In the genomic region with DNA sequence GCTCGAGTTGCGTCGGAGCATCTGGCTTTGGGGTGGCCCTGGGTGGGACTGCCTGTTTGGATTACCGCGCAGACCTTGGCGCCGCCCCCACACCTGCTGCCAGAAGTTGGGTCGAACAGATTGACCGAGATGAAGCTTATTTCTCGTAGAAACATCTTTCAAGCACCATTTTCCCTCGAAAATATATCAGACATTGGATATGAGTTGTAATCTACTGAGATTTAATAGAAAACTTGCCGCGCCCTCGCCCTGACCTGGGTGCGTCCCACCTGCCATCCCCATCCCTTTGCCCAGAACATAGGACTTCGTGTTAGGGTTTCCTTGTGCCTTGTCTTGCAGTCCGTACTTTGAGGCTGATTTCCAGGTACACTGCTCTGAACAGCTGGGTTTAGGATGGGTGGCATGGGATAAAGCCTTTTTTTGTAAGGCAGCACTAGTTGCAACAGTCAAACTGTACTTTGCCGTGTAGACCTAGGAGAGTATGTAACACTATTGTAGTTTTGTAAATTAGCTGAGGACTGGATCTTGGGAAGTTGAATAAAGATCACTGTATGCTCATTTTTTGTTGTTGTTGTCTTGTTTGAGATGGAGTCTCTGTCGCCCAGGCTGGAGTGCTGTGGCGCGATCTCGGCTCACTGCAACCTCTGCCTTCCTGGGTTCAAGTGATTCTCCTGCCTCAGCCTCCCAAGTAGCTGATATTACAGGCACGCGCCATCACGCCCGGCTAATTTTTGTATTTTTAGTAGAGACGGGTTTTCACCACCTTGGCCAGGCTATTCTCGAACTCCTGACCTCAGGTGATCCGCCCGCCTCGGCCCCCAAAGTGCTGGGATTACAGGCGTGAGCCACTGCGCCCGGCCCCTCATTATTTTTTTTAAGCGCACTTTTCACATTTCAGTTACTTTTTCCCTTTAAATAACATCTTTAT, we compare ENCODE assay signal across 8 cellular contexts. TPM values are rescaled to one million over a fixed set of nuclear protein-coding genes. Genes with fewer than 3 reads are reported as not detected.
DNase-seq lines count a peak whose midpoint lies in the region; ATAC-seq and FAIRE-seq lines count a peak whose summit lies in the region.

No MANE protein-coding gene starts in this region.

- DNase-seq in activated CD4-positive, alpha-beta T cell treated with anti-CD3 and anti-CD28 coated beads, Interleukin-2, amount 10 ng/mL, durations not matched to agents 7 days and 5 days, result no peak
- no peak for DNase-seq in activated CD4-positive, alpha-beta T cell treated with anti-CD3 and anti-CD28 coated beads, Interleukin-2, amount 50 U/mL, for 4 hours
- DNase-seq in left lobe of liver (ENCODE audit: low spot score) (peak; percentile 38), urothelium cell line (ENCODE audit: low spot score) (no peak), NCI-H524 (lab: John Stamatoyannopoulos, UW) (no peak)

- POLR2A ChIA-PET in activated CD4-positive, alpha-beta T cell treated with anti-CD3 and anti-CD28 coated beads, Interleukin-2, amount 10 ng/mL, durations not matched to agents 7 days and 5 days (lab: Charles Lee), result interaction anchor here (0.8 to 1.2 kb wide), 3 partner anchors 26 to 241 kb away, joined by 3 read pairs; partner anchors contain the start of gene TMED4

- no peaks in the 10 kb centered on the region for H3K36me3 ChIP-seq in thymus (ENCODE audit: control insufficient read depth, insufficient read depth)

- H3K4me3 ChIP-seq in thymus (ENCODE audit: low read length), result peak overlapping the region; percentile 99

- WGBS in thymus, result 50% methylated on average over 35 of the region's 35 CpGs

- peak overlapping the region; percentile 91 for H3K4me3 Mint-ChIP-seq in activated CD4-positive, alpha-beta T cell treated with anti-CD3 and anti-CD28 coated beads, Interleukin-2, amount 10 ng/mL, durations not matched to agents 7 days and 5 days
- H3K4me3 Mint-ChIP-seq in activated naive CD8-positive, alpha-beta T cell, result peak overlapping the region; percentile 98

- no peak for FAIRE-seq in urothelium cell line (lab: Jason Lieb, UNC)

- peaks cover 16% of the 10 kb centered on the region for H3K36me3 Mint-ChIP-seq in activated CD4-positive, alpha-beta T cell treated with anti-CD3 and anti-CD28 coated beads, Interleukin-2, amount 10 ng/mL, durations not matched to agents 7 days and 5 days (ENCODE audit: low read depth)
- H3K36me3 Mint-ChIP-seq in activated naive CD8-positive, alpha-beta T cell, result peaks cover 2% of the 10 kb centered on the region

- no peaks in the 10 kb centered on the region for H3K9me3 Mint-ChIP-seq in activated CD4-positive, alpha-beta T cell treated with anti-CD3 and anti-CD28 coated beads, Interleukin-2, amount 10 ng/mL, durations not matched to agents 7 days and 5 days
- H3K9me3 Mint-ChIP-seq in activated naive CD8-positive, alpha-beta T cell (ENCODE audit: low read depth), result no peaks in the 10 kb centered on the region

- CTCF ChIA-PET in activated CD4-positive, alpha-beta T cell treated with anti-CD3 and anti-CD28 coated beads, Interleukin-2, amount 10 ng/mL, durations not matched to agents 7 days and 5 days (lab: Charles Lee), result interaction anchor here (0.8 to 3.7 kb wide), 9 partner anchors 10 to 298 kb away, joined by 3 to 17 read pairs (median 4); partner anchors contain the start of gene TMED4

- H3K27ac ChIP-seq in thymus (ENCODE audit: low read depth), result peak overlapping the region; percentile 99

- H3K27me3 ChIP-seq in thymus (ENCODE audit: control insufficient read depth, insufficient read depth), result no peaks in the 10 kb centered on the region

- H3K27me3 Mint-ChIP-seq in activated CD4-positive, alpha-beta T cell treated with anti-CD3 and anti-CD28 coated beads, Interleukin-2, amount 10 ng/mL, durations not matched to agents 7 days and 5 days, result peaks cover 3% of the 10 kb centered on the region
- no peaks in the 10 kb centered on the region for H3K27me3 Mint-ChIP-seq in activated naive CD8-positive, alpha-beta T cell

- H3K4me1 Mint-ChIP-seq in activated CD4-positive, alpha-beta T cell treated with anti-CD3 and anti-CD28 coated beads, Interleukin-2, amount 10 ng/mL, durations not matched to agents 7 days and 5 days, result peaks cover 51% of the 10 kb centered on the region
- H3K4me1 Mint-ChIP-seq in activated naive CD8-positive, alpha-beta T cell (ENCODE audit: low read depth), result peaks cover 40% of the 10 kb centered on the region

- ATAC-seq in left lobe of liver (no peak), GM18502 (IDR thresholded peaks at IDR 0.05; ENCODE audit: poor library complexity, unreplicated experiment) (no peak)

- H3K27ac Mint-ChIP-seq in activated CD4-positive, alpha-beta T cell treated with anti-CD3 and anti-CD28 coated beads, Interleukin-2, amount 10 ng/mL, durations not matched to agents 7 days and 5 days, result peak overlapping the region; percentile 99
- H3K27ac Mint-ChIP-seq in activated naive CD8-positive, alpha-beta T cell, result peak overlapping the region; percentile 98

- H3K4me1 ChIP-seq in thymus (ENCODE audit: control insufficient read depth, insufficient read depth, low read length), result peaks cover 15% of the 10 kb centered on the region

- no peaks in the 10 kb centered on the region for H3K9me3 ChIP-seq in thymus (ENCODE audit: control insufficient read depth)

RNA-seq across cellular contexts. Expression of gene OGDH, which starts 1.0 kb away (rescaled TPM):
- total RNA-seq in activated CD4-positive, alpha-beta T cell treated with anti-CD3 and anti-CD28 coated beads, Interleukin-2, amount 10 ng/mL, durations not matched to agents 7 days and 5 days, result 100 to 1,000 TPM; 114 to 121 TPM
- 50.9 TPM for total RNA-seq in left lobe of liver
- polyA plus RNA-seq in thymus, result 20.7 TPM

RNA-seq across cellular contexts. Expression of gene TMED4, which starts 25.4 kb away (rescaled TPM):
- total RNA-seq in activated CD4-positive, alpha-beta T cell treated with anti-CD3 and anti-CD28 coated beads, Interleukin-2, amount 10 ng/mL, durations not matched to agents 7 days and 5 days, result 10 to 100 TPM; 78.1 to 78.3 TPM
- total RNA-seq in left lobe of liver, result 45.5 TPM
- 46.9 TPM for polyA plus RNA-seq in thymus

RNA-seq across cellular contexts. Expression of gene DDX56, which starts 33.7 kb away (rescaled TPM):
- 10 to 100 TPM; 83.6 to 84.9 TPM for total RNA-seq in activated CD4-positive, alpha-beta T cell treated with anti-CD3 and anti-CD28 coated beads, Interleukin-2, amount 10 ng/mL, durations not matched to agents 7 days and 5 days
- total RNA-seq in left lobe of liver, result 32.9 TPM
- 114 TPM for polyA plus RNA-seq in thymus
